In the genomic region with DNA sequence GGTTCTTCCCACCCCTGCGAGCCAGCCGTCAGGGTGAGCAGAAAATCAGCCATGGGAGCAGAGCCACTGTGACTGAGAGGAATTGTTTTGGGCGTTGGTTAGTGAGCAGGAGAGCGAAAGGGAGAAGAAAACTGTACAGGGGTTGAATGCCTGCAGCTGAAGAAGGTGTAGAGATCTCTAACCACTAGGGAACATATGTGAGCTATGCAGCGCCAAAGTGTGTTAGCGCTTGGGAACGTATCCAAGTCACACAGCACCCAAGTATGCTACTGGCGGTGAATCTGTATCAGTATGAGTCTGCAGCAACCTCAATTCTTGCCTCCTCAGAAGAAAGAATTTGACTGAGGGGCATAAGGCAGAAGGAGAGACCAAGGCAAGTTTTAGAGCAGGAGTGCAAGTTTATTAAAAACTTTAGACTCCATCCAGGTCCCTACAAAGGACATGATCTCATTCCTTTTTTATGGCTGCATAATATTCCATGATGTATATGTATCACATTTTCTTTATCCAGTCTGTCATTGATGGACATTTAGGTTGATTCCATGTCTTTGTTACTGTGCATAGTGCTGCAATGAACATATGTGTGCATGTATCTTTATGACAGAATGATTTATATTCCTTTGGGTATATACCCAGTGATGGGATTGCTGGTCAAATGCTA, we compare ENCODE assay signal across 1 cellular context.
A peak's percentile ranks its signal among the peaks of the same experiment; 100 is the strongest.
TF ChIP-seq lines count a peak whose summit lies in the region.

No MANE protein-coding gene starts in this region.

TF ChIP-seq in HepG2, 621 proteins besides CTCF, POLR2A, EP300 and RAD21:
- TF ChIP-seq, protein P1, sequence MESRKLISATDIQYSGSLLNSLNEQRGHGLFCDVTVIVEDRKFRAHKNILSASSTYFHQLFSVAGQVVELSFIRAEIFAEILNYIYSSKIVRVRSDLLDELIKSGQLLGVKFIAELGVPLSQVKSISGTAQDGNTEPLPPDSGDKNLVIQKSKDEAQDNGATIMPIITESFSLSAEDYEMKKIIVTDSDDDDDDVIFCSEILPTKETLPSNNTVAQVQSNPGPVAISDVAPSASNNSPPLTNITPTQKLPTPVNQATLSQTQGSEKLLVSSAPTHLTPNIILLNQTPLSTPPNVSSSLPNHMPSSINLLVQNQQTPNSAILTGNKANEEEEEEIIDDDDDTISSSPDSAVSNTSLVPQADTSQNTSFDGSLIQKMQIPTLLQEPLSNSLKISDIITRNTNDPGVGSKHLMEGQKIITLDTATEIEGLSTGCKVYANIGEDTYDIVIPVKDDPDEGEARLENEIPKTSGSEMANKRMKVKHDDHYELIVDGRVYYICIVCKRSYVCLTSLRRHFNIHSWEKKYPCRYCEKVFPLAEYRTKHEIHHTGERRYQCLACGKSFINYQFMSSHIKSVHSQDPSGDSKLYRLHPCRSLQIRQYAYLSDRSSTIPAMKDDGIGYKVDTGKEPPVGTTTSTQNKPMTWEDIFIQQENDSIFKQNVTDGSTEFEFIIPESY (CRISPR knock-in tag; IDR thresholded peaks at IDR 0.05): peak; percentile 87
TF ChIP-seq in HepG2: peak in this region for 1; not testable (repeated sequence) for 620.
